8 cellular contexts compared by ENCODE assay signal in the genomic region with DNA sequence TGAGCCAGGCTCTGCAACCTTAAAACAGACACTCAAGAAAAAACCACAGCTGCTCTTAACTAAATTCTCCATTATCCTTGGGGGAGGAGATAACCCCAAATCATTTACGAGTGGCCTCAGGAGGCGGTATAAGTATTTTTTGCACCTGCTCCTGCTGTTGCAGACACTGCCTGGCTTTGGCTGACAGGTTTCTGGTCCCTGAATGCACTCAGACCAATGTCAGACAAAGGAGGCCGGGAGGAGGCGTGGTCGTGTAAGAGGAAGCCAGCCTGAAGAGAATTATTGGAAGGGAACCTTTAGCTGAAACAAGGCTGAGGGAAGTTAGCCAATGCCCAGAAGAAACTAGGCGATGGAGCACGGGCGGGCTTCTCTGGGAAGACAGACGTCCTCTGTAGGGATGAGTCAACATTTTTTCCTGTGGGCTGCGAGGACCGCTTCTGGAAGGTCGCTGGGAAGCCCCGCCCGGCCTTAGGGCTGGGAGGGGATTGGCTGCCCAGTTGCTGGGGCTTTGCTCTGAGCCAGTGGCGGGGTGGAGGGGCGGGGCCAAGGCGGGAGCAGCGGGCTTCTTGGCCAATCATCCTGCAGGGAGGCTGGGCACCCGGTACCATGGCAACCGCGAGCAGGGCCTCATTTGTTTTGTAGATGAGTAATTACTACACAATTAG.
DNase-seq lines count a peak whose midpoint lies in the region; ATAC-seq, FAIRE-seq and TF ChIP-seq lines count a peak whose summit lies in the region.

No MANE protein-coding gene starts in this region.

- H3K79me2 ChIP-seq in OCI-LY3 (ENCODE audit: low read length) = no peaks in the 10 kb centered on the region

- intact Hi-C loops in Right ventricle myocardium inferior (cut with DNase I) = loop anchor here (5.0 to 10.0 kb wide), 5 partner anchors 55 to 405 kb away; a partner anchor contains a TSS

- H3K9ac ChIP-seq in HUES64 (ENCODE audit: low read depth, low read length) = peak overlapping the region; percentile 27; the same call in 1 of the 2 replicates
- peak overlapping the region; percentile 55 for H3K9ac ChIP-seq in OCI-LY3 (ENCODE audit: low read length)

- peak; percentile 97 for ATAC-seq in Right ventricle myocardium inferior
- no peak for ATAC-seq in GM18511 (IDR thresholded peaks at IDR 0.05; ENCODE audit: unreplicated experiment)

- no peaks in the 10 kb centered on the region for H4K20me1 ChIP-seq in OCI-LY3 (ENCODE audit: insufficient read depth, low read length)

- H3K4me3 ChIP-seq in HUES64 (ENCODE audit: low read length) = peak overlapping the region; percentile 56
- peak overlapping the region; percentile 76 for H3K4me3 ChIP-seq in OCI-LY3 (ENCODE audit: low read length)
- peak overlapping the region; percentile 47 for H3K4me3 ChIP-seq in neuron (ENCODE audit: low read length)

- H3K36me3 ChIP-seq in HUES64 (ENCODE audit: insufficient read depth, low read length) (no peaks in the 10 kb centered on the region), OCI-LY3 (replicated peaks; ENCODE audit: low read depth, low read length) (no peaks in the 10 kb centered on the region), neuron (ENCODE audit: insufficient read depth, low read length) (peaks cover 12% of the 10 kb centered on the region)

- H3K9me3 ChIP-seq in HUES64 (ENCODE audit: insufficient read depth, low read depth, low read length) (no peaks in the 10 kb centered on the region), OCI-LY3 (ENCODE audit: insufficient read depth, low read length) (no peaks in the 10 kb centered on the region), neuron (ENCODE audit: low read length) (no peaks in the 10 kb centered on the region)

- H3K4me2 ChIP-seq in OCI-LY3 (ENCODE audit: low read length) = peak overlapping the region; percentile 70

- H3K27ac ChIP-seq in HUES64 (ENCODE audit: low read depth, low read length) = peak overlapping the region; percentile 59
- peak overlapping the region; percentile 53 for H3K27ac ChIP-seq in OCI-LY3 (ENCODE audit: low read length)

- H3K27me3 ChIP-seq in HUES64 (ENCODE audit: insufficient read depth, low read length) = no peaks in the 10 kb centered on the region
- no peaks in the 10 kb centered on the region for H3K27me3 ChIP-seq in OCI-LY3 (ENCODE audit: low read depth, low read length)
- H3K27me3 ChIP-seq in neuron (ENCODE audit: insufficient read depth, low read length) = no peaks in the 10 kb centered on the region

- FAIRE-seq in urothelium cell line (lab: Jason Lieb, UNC) = peak; percentile 88

- H2AFZ ChIP-seq in OCI-LY3 (ENCODE audit: low read depth, low read length) (peak overlapping the region; percentile 67; the same call in 1 of the 2 replicates), neuron (ENCODE audit: low read depth, low read length) (no peak overlapping the region)

- 6% methylated on average over 21 of the region's 21 CpGs for WGBS in HUES64

- peaks cover 51% of the 10 kb centered on the region for H3K4me1 ChIP-seq in HUES64 (ENCODE audit: insufficient read depth, low read length)
- H3K4me1 ChIP-seq in OCI-LY3 (ENCODE audit: low read length) = peaks cover 47% of the 10 kb centered on the region
- H3K4me1 ChIP-seq in neuron (ENCODE audit: insufficient read depth, low read length) = peaks cover 42% of the 10 kb centered on the region

- DNase-seq in DMS153 (lab: John Stamatoyannopoulos, UW) (peak; percentile 89), amygdala (lab: John Stamatoyannopoulos, UW) (peak in 55 of 56 donors; percentile 80 to 100 (median 98)), Right ventricle myocardium inferior (ENCODE audit: missing footprints) (peak; percentile 95), urothelium cell line (ENCODE audit: low spot score) (peak; percentile 99)

- no peak; the same call in 1 of the 2 replicates for TF ChIP-seq CTCF in OCI-LY3 (IDR thresholded peaks at IDR 0.05; ENCODE audit: low read depth, low read length)
